In the genomic region with DNA sequence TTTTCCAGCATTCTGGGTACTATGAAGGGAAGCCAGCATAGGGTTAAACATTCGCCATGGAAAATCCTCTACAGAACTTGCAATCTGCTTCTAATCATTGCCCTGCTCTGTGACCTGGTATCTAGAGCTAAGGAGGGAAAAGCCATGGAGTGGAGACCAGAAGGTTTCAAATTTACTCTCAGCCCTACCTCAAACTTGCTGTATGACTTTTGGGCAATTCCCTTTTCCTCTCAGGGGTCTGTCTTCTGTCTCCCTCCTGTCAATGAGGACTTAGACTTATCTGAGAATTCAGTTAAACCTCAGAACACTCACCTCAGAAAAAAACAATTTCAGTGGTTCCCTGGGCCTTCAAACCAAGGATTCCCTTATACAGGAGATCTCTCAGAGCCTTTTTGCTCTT, we compare ENCODE assay signal across 11 cellular contexts. TPM values are rescaled to one million over a fixed set of nuclear protein-coding genes. Genes with fewer than 3 reads are reported as not detected.
DNase-seq lines count a peak whose midpoint lies in the region; ATAC-seq and TF ChIP-seq lines count a peak whose summit lies in the region.
"Had no signal": no experiment of that assay in that cellular context is flagged by ENCODE, and none has a peak within 500 bp of the region (broad histone marks: within the 10 kb centered on the region; RNA-seq: fewer than 3 reads in every experiment).

No MANE protein-coding gene starts in this region.

- H4K20me1 ChIP-seq in SU-DHL-6 (ENCODE audit: low read depth, low read length): no peaks in the 10 kb centered on the region

- H3F3A ChIP-seq in SU-DHL-6 (ENCODE audit: insufficient read depth): no peaks in the 10 kb centered on the region

- H3K4me2 ChIP-seq in SU-DHL-6 (ENCODE audit: low read depth, low read length, poor library complexity, severe bottlenecking): peak overlapping the region; percentile 72

- no peak for TF ChIP-seq EP300 in gastroesophageal sphincter (IDR thresholded peaks at IDR 0.05)

- peak overlapping the region; percentile 94 for H3K9ac ChIP-seq in SU-DHL-6 (ENCODE audit: low read length)

- DNase-seq in right atrium auricular region (ENCODE audit: low spot score): no peak
- no peak for DNase-seq in left cardiac atrium
- no peak for DNase-seq in foreskin keratinocyte
- DNase-seq in NCI-H526 treated with DMSO at 0.1 percent for 48 hours (lab: John Stamatoyannopoulos, UW): no peak
- DNase-seq in NCI-H69 (lab: John Stamatoyannopoulos, UW): no peak
- DNase-seq: activated gamma-delta T cell, heart left ventricle, SHP77 had no signal

- intact Hi-C loops in left cardiac atrium (cut with DNase I): no loop called here

- peaks cover 36% of the 10 kb centered on the region for H3K79me2 ChIP-seq in SU-DHL-6 (ENCODE audit: insufficient read depth, low read length)

- peak overlapping the region; percentile 91 to 92 for H3K27ac ChIP-seq in right atrium auricular region
- H3K27ac ChIP-seq in SU-DHL-6 (ENCODE audit: low read depth, low read length): no peak overlapping the region
- peak overlapping the region; percentile 77 to 94 (median 90) for H3K27ac ChIP-seq in gastroesophageal sphincter
- H3K27ac ChIP-seq in foreskin keratinocyte: no peak overlapping the region

- H3K27me3 ChIP-seq in right atrium auricular region (no peaks in the 10 kb centered on the region), SU-DHL-6 (ENCODE audit: low read length) (no peaks in the 10 kb centered on the region), gastroesophageal sphincter (no peaks in the 10 kb centered on the region), foreskin keratinocyte (no peaks in the 10 kb centered on the region)

- no peaks in the 10 kb centered on the region for H3K9me3 ChIP-seq in right atrium auricular region
- H3K9me3 ChIP-seq in SU-DHL-6 (ENCODE audit: insufficient read depth, low read length): no peaks in the 10 kb centered on the region
- no peaks in the 10 kb centered on the region for H3K9me3 ChIP-seq in gastroesophageal sphincter
- H3K9me3 ChIP-seq: heart left ventricle had no signal

- peaks cover 0 to 5% of the 10 kb centered on the region in 2 donors for H3K4me1 ChIP-seq in right atrium auricular region
- peaks cover 0 to 19% (median 3%) of the 10 kb centered on the region in 3 donors for H3K4me1 ChIP-seq in gastroesophageal sphincter
- no peaks in the 10 kb centered on the region for H3K4me1 ChIP-seq in foreskin keratinocyte

- no peaks in the 10 kb centered on the region for H3K9me2 ChIP-seq in SU-DHL-6 (replicated peaks; ENCODE audit: insufficient read depth, low read length)

- WGBS in gastroesophageal sphincter (ENCODE audit: low coverage in 1 of 2), 2 donors: 50 to 63% methylated on average over 1 of the region's 1 CpG

- H3K36me3 ChIP-seq in right atrium auricular region (no peaks in the 10 kb centered on the region), SU-DHL-6 (ENCODE audit: low read length) (no peaks in the 10 kb centered on the region), gastroesophageal sphincter (no peaks in the 10 kb centered on the region)
- H3K36me3 ChIP-seq: heart left ventricle had no signal

- ATAC-seq in left cardiac atrium (no peak), gastroesophageal sphincter (no peak), foreskin keratinocyte (no peak), HG03135 (IDR thresholded peaks at IDR 0.05; ENCODE audit: unreplicated experiment) (no peak)

- no peak for TF ChIP-seq POLR2A in gastroesophageal sphincter (IDR thresholded peaks at IDR 0.05)

- H3K4me3 ChIP-seq in right atrium auricular region: no peak overlapping the region
- H3K4me3 ChIP-seq in SU-DHL-6 (ENCODE audit: insufficient read depth, low read length, poor library complexity, severe bottlenecking): peak overlapping the region; percentile 88
- peak overlapping the region; percentile 29 to 63 for H3K4me3 ChIP-seq in gastroesophageal sphincter

- peak overlapping the region; percentile 34 for H2AFZ ChIP-seq in SU-DHL-6 (ENCODE audit: low read depth, low read length, severe bottlenecking)

- TF ChIP-seq CTCF in right atrium auricular region (IDR thresholded peaks at IDR 0.05): no peak
- no peak for TF ChIP-seq CTCF in SU-DHL-6 (IDR thresholded peaks at IDR 0.05; ENCODE audit: insufficient read depth, low read length, poor library complexity, severe bottlenecking)
- TF ChIP-seq CTCF in gastroesophageal sphincter (IDR thresholded peaks at IDR 0.05): no peak
- no peak for TF ChIP-seq CTCF in foreskin keratinocyte (conservative IDR thresholded peaks at IDR 0.05)

RNA-seq across cellular contexts. Expression of gene ARHGEF9, which starts 29.1 kb away (rescaled TPM):
- total RNA-seq in right atrium auricular region (100 to 1,000 TPM in 1 of 2 donors, 10 to 100 TPM in 1; 57.7 to 125 TPM), left cardiac atrium (10 to 100 TPM; 69.3 to 73.5 TPM), gastroesophageal sphincter (10 to 100 TPM; 20.0 to 40.3 (median 31.4) TPM), foreskin keratinocyte (8.7 and 9.9 TPM in 2 replicates)
- 7.2 and 8.2 TPM in 2 replicates for polyA plus RNA-seq in foreskin keratinocyte

Comparison
In these comparisons a context has a peak if more than half of its experiments do, and no peak if none do; other contexts are left out.
1. H3K27ac ChIP-seq: peak in right atrium auricular region (2 of 2) and gastroesophageal sphincter (4 of 4); none in SU-DHL-6 (single experiment) and foreskin keratinocyte (single experiment).
2. H3K4me3 ChIP-seq: peak in SU-DHL-6 (single experiment) and gastroesophageal sphincter (2 of 2); none in right atrium auricular region (0 of 2).